Comparison of ENCODE assay signal across 1 cellular context in genomic region chr2:109396338-109397180, GRCh38.
TF ChIP-seq lines count a peak whose summit lies in the region.

No MANE protein-coding gene starts in this region.

TF ChIP-seq in GM12878, 131 proteins besides CTCF, POLR2A, EP300 and RAD21 (continued from another document):
- TF ChIP-seq MTA2 (IDR thresholded peaks at IDR 0.05; ENCODE audit: low read depth) (0 out of 2 replicates have a peak, but pooled peaks have one; percentile 16), FOXM1 (IDR thresholded peaks at IDR 0.05; ENCODE audit: low read depth, low read length) (no peak), BCL11A (IDR thresholded peaks at IDR 0.05; ENCODE audit: low read depth, low read length) (no peak), ZNF207 (IDR thresholded peaks at IDR 0.05; ENCODE audit: borderline replicate concordance) (no peak), PBX3 (IDR thresholded peaks at IDR 0.05; ENCODE audit: insufficient replicate concordance, low read depth, low read length) (peak; percentile 83), CREM (IDR thresholded peaks at IDR 0.05; ENCODE audit: low read depth) (peak; percentile 32; the same call in 1 of the 2 replicates), ATF7 (IDR thresholded peaks at IDR 0.05; ENCODE audit: low read depth) (peak; percentile 30; the same call in 1 of the 2 replicates), POLR2AphosphoS5 (IDR thresholded peaks at IDR 0.05; ENCODE audit: low read length) (no peak), BHLHE40 (IDR thresholded peaks at IDR 0.05; ENCODE audit: borderline replicate concordance in 1 of 2, low read depth in 2 of 2, low read length in 1 of 2) (peak in 1 of 2 experiments; percentile 58; a peak in 2 of 4 replicates), DPF2 (IDR thresholded peaks at IDR 0.05) (0 out of 2 replicates have a peak, but pooled peaks have one; percentile 45)
